ENCODE assay signal across 11 cellular contexts in the genomic region with DNA sequence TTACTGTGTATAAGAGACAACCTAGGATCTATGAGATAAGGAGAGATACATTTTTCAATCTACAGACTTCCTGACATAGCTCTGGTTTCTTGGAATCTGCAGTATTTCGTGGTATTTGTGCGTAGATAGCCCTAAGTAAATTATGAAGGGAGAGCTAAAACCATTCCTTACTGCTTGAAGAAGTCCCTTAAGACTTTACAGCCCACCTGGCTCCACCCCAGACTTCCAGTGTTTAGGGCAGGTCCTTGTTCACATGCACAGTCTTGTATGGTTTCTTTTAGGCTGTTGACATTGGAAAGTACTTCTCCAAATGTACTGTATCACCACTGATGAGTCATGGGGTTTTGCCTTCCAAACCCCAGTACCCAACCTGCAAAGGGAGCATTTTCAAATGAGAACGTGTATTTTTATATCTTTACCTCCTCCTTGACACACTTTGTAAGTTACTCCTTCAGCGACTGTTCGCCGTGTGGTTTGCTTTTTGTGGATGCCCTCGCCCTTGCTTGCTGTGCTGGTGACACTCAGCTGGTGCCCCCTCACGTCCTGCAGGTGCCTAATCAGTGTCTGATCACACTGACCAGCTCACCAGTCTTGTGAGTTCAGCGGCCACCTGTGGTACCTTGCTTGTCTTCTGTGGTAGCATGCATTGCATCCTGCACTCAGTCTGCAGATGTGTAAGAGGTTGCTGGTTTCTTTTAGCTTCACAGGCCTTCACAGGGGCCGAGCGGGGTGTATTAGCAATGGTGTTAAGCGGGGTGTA.
DNase-seq lines count a peak whose midpoint lies in the region; ATAC-seq and TF ChIP-seq lines count a peak whose summit lies in the region.
"Had no signal": no experiment of that assay in that cellular context is flagged by ENCODE, and none has a peak within 500 bp of the region (broad histone marks: within the 10 kb centered on the region; RNA-seq: fewer than 3 reads in every experiment).

No MANE protein-coding gene starts in this region.

- H3K36me3 ChIP-seq in adrenal gland (replicated peaks in 1 of 2) (peaks cover 0 to 58% of the 10 kb centered on the region in 2 donors), hepatocyte (replicated peaks; ENCODE audit: insufficient read depth, low read depth) (no peaks in the 10 kb centered on the region)

- TF ChIP-seq CTCF in adrenal gland (IDR thresholded peaks at IDR 0.05) (no peak), hepatocyte (IDR thresholded peaks at IDR 0.05; ENCODE audit: poor library complexity) (no peak)

- no peak for TF ChIP-seq POLR2A in adrenal gland (IDR thresholded peaks at IDR 0.05)

- H3K27me3 ChIP-seq in adrenal gland (no peaks in the 10 kb centered on the region), hepatocyte (no peaks in the 10 kb centered on the region)

- no peaks in the 10 kb centered on the region for H4K20me1 ChIP-seq in hepatocyte (ENCODE audit: insufficient read depth, poor library complexity, severe bottlenecking)

- H3K9me3 ChIP-seq in adrenal gland (replicated peaks in 1 of 3) (no peaks in the 10 kb centered on the region), hepatocyte (ENCODE audit: low read depth) (no peaks in the 10 kb centered on the region)

- CTCF ChIA-PET in activated CD4-positive, alpha-beta T cell treated with anti-CD3 and anti-CD28 coated beads, Interleukin-2, amount 10 ng/mL, durations not matched to agents 7 days and 5 days (lab: Charles Lee), result interaction anchor here (0.5 kb wide), 1 partner anchor 13 kb away, joined by 4 read pairs; no protein-coding TSS in a partner anchor

- no peaks in the 10 kb centered on the region for H3K9me2 ChIP-seq in hepatocyte (replicated peaks; ENCODE audit: insufficient read depth)

- H3K27ac ChIP-seq in adrenal gland (peak overlapping the region in 4 of 5 donors; percentile 30 to 67 (median 62)), hepatocyte (peak overlapping the region; percentile 12)

- ATAC-seq in GM18907 (IDR thresholded peaks at IDR 0.05; ENCODE audit: unreplicated experiment) (no peak), HG03045 (IDR thresholded peaks at IDR 0.05; ENCODE audit: unreplicated experiment) (no peak)

- H3K4me1 ChIP-seq in adrenal gland (replicated peaks in 1 of 2) (peaks cover 13 to 24% of the 10 kb centered on the region in 2 donors), hepatocyte (ENCODE audit: insufficient read depth) (peaks cover 7% of the 10 kb centered on the region)

- no peaks in the 10 kb centered on the region for H3K27me3 Mint-ChIP-seq in activated CD4-positive, alpha-beta T cell treated with anti-CD3 and anti-CD28 coated beads, Interleukin-2, amount 10 ng/mL, durations not matched to agents 7 days and 5 days

- H3K9me3 Mint-ChIP-seq in activated CD4-positive, alpha-beta T cell treated with anti-CD3 and anti-CD28 coated beads, Interleukin-2, amount 10 ng/mL, durations not matched to agents 7 days and 5 days, result no peaks in the 10 kb centered on the region

- POLR2A ChIA-PET in activated CD4-positive, alpha-beta T cell treated with anti-CD3 and anti-CD28 coated beads, Interleukin-2, amount 10 ng/mL, durations not matched to agents 7 days and 5 days (lab: Charles Lee), result no interaction called here

- intact Hi-C loops in adrenal gland (cut with DNase I), result no loop called here

- H3K4me2 ChIP-seq in hepatocyte, result no peak overlapping the region

- peak overlapping the region; percentile 20 for H3K27ac Mint-ChIP-seq in activated CD4-positive, alpha-beta T cell treated with anti-CD3 and anti-CD28 coated beads, Interleukin-2, amount 10 ng/mL, durations not matched to agents 7 days and 5 days

- peaks cover 12% of the 10 kb centered on the region for H3K79me2 ChIP-seq in hepatocyte

- peaks cover 43% of the 10 kb centered on the region for H3K4me1 Mint-ChIP-seq in activated CD4-positive, alpha-beta T cell treated with anti-CD3 and anti-CD28 coated beads, Interleukin-2, amount 10 ng/mL, durations not matched to agents 7 days and 5 days

- WGBS in adrenal gland, 4 donors, result 81 to 84% (median 82%) methylated on average over 9 to 12 of the region's 12 CpGs
- WGBS in hepatocyte (ENCODE audit: low lambda C conversion rate, missing lambda C conversion rate), result 93% methylated on average over 12 of the region's 12 CpGs

- no peak overlapping the region for H3K4me3 Mint-ChIP-seq in activated CD4-positive, alpha-beta T cell treated with anti-CD3 and anti-CD28 coated beads, Interleukin-2, amount 10 ng/mL, durations not matched to agents 7 days and 5 days

- no peak for DNase-seq in activated CD4-positive, alpha-beta T cell treated with anti-CD3 and anti-CD28 coated beads, Interleukin-2, amount 10 ng/mL, durations not matched to agents 7 days and 5 days
- no peak for DNase-seq in activated CD4-positive, alpha-beta T cell treated with anti-CD3 and anti-CD28 coated beads for 4 hours
- DNase-seq in adrenal gland, result no peak
- no peak for DNase-seq in hepatocyte (ENCODE audit: low spot score)
- DNase-seq in stromal cell of bone marrow (ENCODE audit: low read depth), result peak; percentile 60
- no peak for DNase-seq in effector CD8-positive, alpha-beta T cell (lab: John Stamatoyannopoulos, UW)
- DNase-seq: activated gamma-delta T cell, NCI-H1436, OCI-M1 had no signal

- H2AFZ ChIP-seq in hepatocyte, result no peak overlapping the region

- H3K4me3 ChIP-seq in adrenal gland, result no peak overlapping the region
- no peak overlapping the region for H3K4me3 ChIP-seq in hepatocyte

- peaks cover 61% of the 10 kb centered on the region for H3K36me3 Mint-ChIP-seq in activated CD4-positive, alpha-beta T cell treated with anti-CD3 and anti-CD28 coated beads, Interleukin-2, amount 10 ng/mL, durations not matched to agents 7 days and 5 days (ENCODE audit: low read depth)
